Comparison of ENCODE assay signal across 8 cellular contexts in genomic region chr17:51764387-51764971, GRCh38.
DNase-seq lines count a peak whose midpoint lies in the region; ATAC-seq and TF ChIP-seq lines count a peak whose summit lies in the region.

No MANE protein-coding gene starts in this region.

- peaks cover 0 to 4% (median 0%) of the 10 kb centered on the region in 5 experiments for H3K9me3 Mint-ChIP-seq in brain

- H3K36me3 Mint-ChIP-seq in brain, result no peaks in the 10 kb centered on the region

- peaks cover 15% of the 10 kb centered on the region for H3K27me3 Mint-ChIP-seq in brain

- TF ChIP-seq CTCF in AG09309 (IDR thresholded peaks at IDR 0.05; ENCODE audit: control insufficient read depth, insufficient read depth, low read depth, low read length, missing control alignments) (peak; percentile 76), brain (conservative IDR thresholded peaks at IDR 0.05) (peak; percentile 82 to 86)

- no peak overlapping the region for H3K4me3 ChIP-seq in AG09309 (ENCODE audit: control insufficient read depth, low read depth, low read length)

- peaks cover 20% of the 10 kb centered on the region for H3K4me1 Mint-ChIP-seq in brain

- DNase-seq in AG09309 (ENCODE audit: low read depth) (peak; percentile 25), NCI-H187 (lab: John Stamatoyannopoulos, UW) (peak; percentile 50 to 51), T-helper 2 cell (peak in 3 of 5 experiments; percentile 11 to 86 (median 14)), inferior parietal cortex (ENCODE audit: extremely low spot score) (peak; percentile 79)
- DNase-seq in stimulated activated CD4-positive, alpha-beta T cell treated with anti-CD3 and anti-CD28 coated beads, Interleukin-1b, Interleukin-23, amount 100 ng/mL, for 24 hours (ENCODE audit: low read depth in 4 of 4, low spot score in 1 of 4), result peak in 3 of 4 experiments; percentile 13 to 18 (median 14)

- no peak overlapping the region for H3K4me3 Mint-ChIP-seq in brain

- peak overlapping the region in 1 of 5 experiments; percentile 5 for H3K27ac Mint-ChIP-seq in brain

- ATAC-seq in GM18517 (IDR thresholded peaks at IDR 0.05; ENCODE audit: unreplicated experiment) (peak; percentile 84), HG02938 (IDR thresholded peaks at IDR 0.05; ENCODE audit: unreplicated experiment) (peak; percentile 92)

Comparison
In these comparisons a context has a peak if more than half of its experiments do, and no peak if none do; other contexts are left out.
1. DNase-seq: peak in every context shown above with its lines; median percentile 79 in inferior parietal cortex; 50 in NCI-H187; 25 in AG09309; 14 in T-helper 2 cell; 14 in stimulated activated CD4-positive, alpha-beta T cell treated with anti-CD3 and anti-CD28 coated beads, Interleukin-1b, Interleukin-23, amount 100 ng/mL, for 24 hours.